In genomic region chr20:39676236-39676635, GRCh38 we compare ENCODE assay signal across 14 cellular contexts.
A peak's percentile ranks its signal among the peaks of the same experiment; 100 is the strongest.
DNase-seq lines count a peak whose midpoint lies in the region; ATAC-seq and TF ChIP-seq lines count a peak whose summit lies in the region.
"Had no signal": no experiment of that assay in that cellular context is flagged by ENCODE, and none has a peak within 500 bp of the region (broad histone marks: within the 10 kb centered on the region; RNA-seq: fewer than 3 reads in every experiment).

No MANE protein-coding gene starts in this region.

- no peak overlapping the region for H3K4me2 ChIP-seq in neuronal stem cell (ENCODE audit: insufficient read depth, low read length, poor library complexity, severe bottlenecking)
- H3K4me2 ChIP-seq: GM23338 had no signal

- intact Hi-C loops in colonic mucosa (cut with DNase I): no loop called here
- intact Hi-C loops in transverse colon (cut with DNase I; ENCODE audit: low total_unique reads): no loop called here

- no peaks in the 10 kb centered on the region for H3K4me1 ChIP-seq in colonic mucosa
- H3K4me1 ChIP-seq in mucosa of rectum (ENCODE audit: control insufficient read depth in 2 of 2, insufficient read depth in 2 of 2, low read length in 2 of 2): peaks cover 11 to 12% of the 10 kb centered on the region in 2 donors
- H3K4me1 ChIP-seq in transverse colon: peaks cover 0 to 32% (median 19%) of the 10 kb centered on the region in 4 donors
- no peaks in the 10 kb centered on the region for H3K4me1 ChIP-seq in neuronal stem cell (ENCODE audit: control insufficient read depth in 2 of 2, insufficient read depth in 1 of 2, low read depth in 1 of 2, low read length in 2 of 2)

- H2AK5ac ChIP-seq in neuronal stem cell (ENCODE audit: low read depth, low read length): no peak overlapping the region

- DNase-seq in colonic mucosa: peak; percentile 22
- DNase-seq in transverse colon: peak; percentile 57
- DNase-seq in neuronal stem cell (ENCODE audit: low spot score): no peak
- no peak for DNase-seq in ecto neural progenitor cell (ENCODE audit: low spot score)
- DNase-seq: C1 segment of cervical spinal cord; Calu3; CD4-positive, alpha-beta memory T cell; COR-L47; GF-D8; H9 had no signal

- ATAC-seq in GM19351 (IDR thresholded peaks at IDR 0.05; ENCODE audit: unreplicated experiment): no peak
- ATAC-seq: GM23338, HCT116 had no signal

- no peak overlapping the region for H2BK12ac ChIP-seq in neuronal stem cell (ENCODE audit: low read length)

- H3K18ac ChIP-seq in neuronal stem cell (ENCODE audit: low read length): no peak overlapping the region

- no peak for TF ChIP-seq EP300 in transverse colon (IDR thresholded peaks at IDR 0.05; ENCODE audit: low read depth)

- H3K27ac ChIP-seq in colonic mucosa (no peak overlapping the region), mucosa of rectum (ENCODE audit: low read depth in 2 of 2, low read length in 2 of 2) (peak overlapping the region; percentile 5 to 71), transverse colon (peak overlapping the region; percentile 52 to 70 (median 60)), neuronal stem cell (replicated peaks; ENCODE audit: low read length) (no peak overlapping the region)

- H3K27me3 ChIP-seq in colonic mucosa (no peaks in the 10 kb centered on the region), mucosa of rectum (ENCODE audit: control insufficient read depth in 2 of 2, insufficient read depth in 2 of 2, low read length in 2 of 2) (no peaks in the 10 kb centered on the region), transverse colon (no peaks in the 10 kb centered on the region), neuronal stem cell (ENCODE audit: control insufficient read depth in 3 of 3, insufficient read depth in 3 of 3, low read depth in 1 of 3, low read length in 3 of 3) (no peaks in the 10 kb centered on the region)

- H4K91ac ChIP-seq in neuronal stem cell (ENCODE audit: low read depth, low read length, poor library complexity): no peak overlapping the region

- H3K9me3 ChIP-seq in colonic mucosa (no peaks in the 10 kb centered on the region), mucosa of rectum (ENCODE audit: control insufficient read depth in 2 of 2, low read length in 2 of 2) (no peaks in the 10 kb centered on the region), transverse colon (no peaks in the 10 kb centered on the region), neuronal stem cell (replicated peaks in 1 of 2; ENCODE audit: control insufficient read depth in 2 of 2, insufficient read depth in 1 of 2, low read depth in 1 of 2, low read length in 2 of 2) (peaks cover 0 to 2% of the 10 kb centered on the region in 2 donors)

- 57 to 58% methylated on average over 3 to 6 of the region's 6 CpGs for WGBS in transverse colon (ENCODE audit: low coverage in 1 of 2), 2 donors
- WGBS in neuronal stem cell (ENCODE audit: extremely low coverage in 2 of 2, insufficient read length in 2 of 2, insufficient replicate concordance in 1 of 2), 2 donors: no CpG with 5 or more reads among the region's 6 CpGs

- H3K9ac ChIP-seq in colonic mucosa (ENCODE audit: low read depth in 2 of 2, low read length in 2 of 2) (no peak overlapping the region), mucosa of rectum (ENCODE audit: low read depth in 1 of 2, low read length in 2 of 2) (no peak overlapping the region), neuronal stem cell (ENCODE audit: low read depth, low read length, poor library complexity) (no peak overlapping the region)

- H4K8ac ChIP-seq in neuronal stem cell (ENCODE audit: low read depth, low read length): no peak overlapping the region

- TF ChIP-seq POLR2A in transverse colon (IDR thresholded peaks at IDR 0.05): no peak

- H3K4me3 ChIP-seq in colonic mucosa: no peak overlapping the region
- peak overlapping the region in 1 of 2 donors; percentile 46 for H3K4me3 ChIP-seq in mucosa of rectum (ENCODE audit: low read length in 2 of 2)
- H3K4me3 ChIP-seq in transverse colon: no peak overlapping the region
- H3K4me3 ChIP-seq in neuronal stem cell (ENCODE audit: low read length in 2 of 2): no peak overlapping the region
- H3K4me3 ChIP-seq: GM23338 had no signal

- in situ Hi-C loops in transverse colon (cut with MboI; ENCODE audit: low pct_ligation_motif_present in 1 of 4, low pct_unique_long_range_greater_than_20kb in 1 of 4, low sequenced_read_pairs in 3 of 4): no loop called here

- H3K36me3 ChIP-seq in colonic mucosa (no peaks in the 10 kb centered on the region), mucosa of rectum (ENCODE audit: control insufficient read depth in 2 of 2, insufficient read depth in 2 of 2, low read length in 2 of 2) (no peaks in the 10 kb centered on the region), transverse colon (no peaks in the 10 kb centered on the region), neuronal stem cell (replicated peaks in 1 of 2; ENCODE audit: control insufficient read depth in 2 of 2, insufficient read depth in 2 of 2, low read length in 2 of 2) (no peaks in the 10 kb centered on the region)

- TF ChIP-seq CTCF in colonic mucosa (IDR thresholded peaks at IDR 0.05) (no peak), transverse colon (IDR thresholded peaks at IDR 0.05) (no peak)

- no peak overlapping the region for H2BK5ac ChIP-seq in neuronal stem cell (ENCODE audit: low read length)

- no peak overlapping the region for H3K23ac ChIP-seq in neuronal stem cell (ENCODE audit: low read depth, low read length, poor library complexity)

- H3K79me1 ChIP-seq in neuronal stem cell (ENCODE audit: low read depth, low read length): no peaks in the 10 kb centered on the region

- no peak overlapping the region for H2AFZ ChIP-seq in neuronal stem cell (ENCODE audit: low read length)

- H2BK15ac ChIP-seq in neuronal stem cell (ENCODE audit: low read length): no peak overlapping the region

- no peak overlapping the region for H3K14ac ChIP-seq in neuronal stem cell (ENCODE audit: low read length)

- H2BK120ac ChIP-seq in neuronal stem cell (ENCODE audit: low read depth, low read length): no peak overlapping the region

- no peak overlapping the region for H3K4ac ChIP-seq in neuronal stem cell (ENCODE audit: low read length)

Comparison
In these comparisons a context has a peak if more than half of its experiments do, and no peak if none do; other contexts are left out.
1. DNase-seq: peak in colonic mucosa (single experiment) and transverse colon (single experiment); none in neuronal stem cell (single experiment) and ecto neural progenitor cell (single experiment).
2. H3K27ac ChIP-seq: peak in mucosa of rectum (2 of 2) and transverse colon (4 of 4); none in colonic mucosa (single experiment) and neuronal stem cell (single experiment).